ENCODE assay signal across 9 cellular contexts in genomic region chr9:22813520-22813919, GRCh38.
A peak's percentile ranks its signal among the peaks of the same experiment; 100 is the strongest.
DNase-seq lines count a peak whose midpoint lies in the region; ATAC-seq, FAIRE-seq and TF ChIP-seq lines count a peak whose summit lies in the region.
"Had no signal": no experiment of that assay in that cellular context is flagged by ENCODE, and none has a peak within 500 bp of the region (broad histone marks: within the 10 kb centered on the region; RNA-seq: fewer than 3 reads in every experiment).

No MANE protein-coding gene starts in this region.

- no peak overlapping the region for H3K4me3 Mint-ChIP-seq in astrocyte (ENCODE audit: unreplicated experiment)

- H3K4me2 ChIP-seq in Loucy (ENCODE audit: low read depth, low read length, poor library complexity, severe bottlenecking) (no peak overlapping the region), astrocyte (ENCODE audit: low read length) (no peak overlapping the region)

- TF ChIP-seq CTCF in Loucy (conservative IDR thresholded peaks at IDR 0.05; ENCODE audit: low read length): peak; percentile 60
- peak; percentile 35 for TF ChIP-seq CTCF in astrocyte (IDR thresholded peaks at IDR 0.05; ENCODE audit: insufficient read depth, low read depth, low read length)
- peak; percentile 30 to 43 (median 40) for TF ChIP-seq CTCF in right lobe of liver (IDR thresholded peaks at IDR 0.05)
- TF ChIP-seq CTCF in vagina (IDR thresholded peaks at IDR 0.05): no peak

- H3K27ac ChIP-seq in astrocyte (ENCODE audit: low read depth, low read length): no peak overlapping the region
- no peak overlapping the region for H3K27ac ChIP-seq in right lobe of liver
- H3K27ac ChIP-seq in vagina: no peak overlapping the region

- no peaks in the 10 kb centered on the region for H3K36me3 ChIP-seq in Loucy (ENCODE audit: insufficient read depth, low read length)
- H3K36me3 ChIP-seq in astrocyte (ENCODE audit: insufficient read depth, low read length): no peaks in the 10 kb centered on the region
- no peaks in the 10 kb centered on the region for H3K36me3 ChIP-seq in right lobe of liver
- H3K36me3 ChIP-seq in vagina: no peaks in the 10 kb centered on the region

- H3K79me2 ChIP-seq in Loucy (ENCODE audit: insufficient read depth, low read length) (no peaks in the 10 kb centered on the region), astrocyte (ENCODE audit: insufficient read depth, low read length) (no peaks in the 10 kb centered on the region)

- H3K27ac Mint-ChIP-seq in astrocyte (ENCODE audit: unreplicated experiment): no peak overlapping the region

- no peaks in the 10 kb centered on the region for H3K9me3 Mint-ChIP-seq in astrocyte (ENCODE audit: unreplicated experiment)

- H2AFZ ChIP-seq in Loucy (ENCODE audit: low read length) (no peak overlapping the region), astrocyte (ENCODE audit: low read depth, low read length) (no peak overlapping the region)

- peak; percentile 74 to 78 (median 74) for ATAC-seq in right lobe of liver

- DNase-seq in DMS 273 (lab: John Stamatoyannopoulos, UW; ENCODE audit: unreplicated experiment): peak; percentile 54
- DNase-seq in astrocyte (ENCODE audit: low read depth): peak; percentile 3
- DNase-seq in right lobe of liver: no peak
- DNase-seq in activated CD4-positive, alpha-beta T cell treated with anti-CD3 and anti-CD28 coated beads for 48 hours: no peak
- DNase-seq in vagina (ENCODE audit: extremely low spot score in 2 of 2): no peak
- DNase-seq in H4 (ENCODE audit: low spot score): no peak
- DNase-seq in NCI-H226: no peak
- DNase-seq: activated naive CD4-positive, alpha-beta T cell treated with anti-CD3 and anti-CD28 coated beads, Interleukin-2, amount 50 U/mL, for 16 hours had no signal

- no peak for FAIRE-seq in astrocyte (lab: Jason Lieb, UNC)

- H4K20me1 ChIP-seq in Loucy (ENCODE audit: insufficient read depth, low read length, poor library complexity, severe bottlenecking): no peaks in the 10 kb centered on the region
- no peaks in the 10 kb centered on the region for H4K20me1 ChIP-seq in astrocyte (ENCODE audit: insufficient read depth, low read length)

- H3K9ac ChIP-seq in Loucy (ENCODE audit: low read depth, low read length, poor library complexity, severe bottlenecking): no peak overlapping the region
- no peak overlapping the region for H3K9ac ChIP-seq in astrocyte (ENCODE audit: low read length)

- H3K9me2 ChIP-seq in Loucy (replicated peaks; ENCODE audit: low read depth, low read length): no peaks in the 10 kb centered on the region

- peaks cover 28% of the 10 kb centered on the region for H3K4me1 Mint-ChIP-seq in astrocyte (ENCODE audit: low read depth, unreplicated experiment)

- no peaks in the 10 kb centered on the region for H3F3A ChIP-seq in Loucy (ENCODE audit: low read depth)

- intact Hi-C loops in right lobe of liver (cut with DNase I) (no loop called here), vagina (cut with DNase I) (no loop called here)

- H3K4me3 ChIP-seq in Loucy (ENCODE audit: low read length, poor library complexity, severe bottlenecking) (no peak overlapping the region), astrocyte (ENCODE audit: insufficient read depth, low read depth, low read length) (no peak overlapping the region), right lobe of liver (no peak overlapping the region), vagina (no peak overlapping the region)

- no peaks in the 10 kb centered on the region for H3K27me3 ChIP-seq in Loucy (ENCODE audit: insufficient read depth, low read length, poor library complexity, severe bottlenecking)
- H3K27me3 ChIP-seq in astrocyte (ENCODE audit: insufficient read depth, low read length): no peaks in the 10 kb centered on the region
- H3K27me3 ChIP-seq in right lobe of liver: no peaks in the 10 kb centered on the region
- H3K27me3 ChIP-seq in vagina: no peaks in the 10 kb centered on the region

- TF ChIP-seq POLR2A in right lobe of liver (IDR thresholded peaks at IDR 0.05) (no peak), vagina (IDR thresholded peaks at IDR 0.05) (no peak)

- whole genome bisulfite sequencing in right lobe of liver (ENCODE audit: insufficient coverage, low coverage, low lambda C conversion rate, missing lambda C conversion rate): 67% methylated on average over 2 of the region's 2 CpGs

- H3K9me3 ChIP-seq in Loucy (ENCODE audit: insufficient read depth, low read depth, low read length) (no peaks in the 10 kb centered on the region), astrocyte (ENCODE audit: insufficient read depth, low read depth, low read length) (no peaks in the 10 kb centered on the region), right lobe of liver (no peaks in the 10 kb centered on the region), vagina (no peaks in the 10 kb centered on the region)

- no peaks in the 10 kb centered on the region for H3K36me3 Mint-ChIP-seq in astrocyte (ENCODE audit: low read depth, unreplicated experiment)

- H3K27me3 Mint-ChIP-seq in astrocyte (ENCODE audit: low read depth, unreplicated experiment): no peaks in the 10 kb centered on the region

- H3K4me1 ChIP-seq in Loucy (ENCODE audit: insufficient read depth, low read length, poor library complexity, severe bottlenecking) (no peaks in the 10 kb centered on the region), astrocyte (ENCODE audit: insufficient read depth, low read length) (peaks cover 7% of the 10 kb centered on the region), right lobe of liver (no peaks in the 10 kb centered on the region), vagina (no peaks in the 10 kb centered on the region)

Comparison
In these comparisons a context has a peak if more than half of its experiments do, and no peak if none do; other contexts are left out.
1. DNase-seq: peak in DMS 273 (single experiment) and astrocyte (single experiment); none in right lobe of liver (0 of 3), activated CD4-positive, alpha-beta T cell treated with anti-CD3 and anti-CD28 coated beads for 48 hours (single experiment), vagina (0 of 2), H4 (single experiment) and NCI-H226 (single experiment).
2. CTCF ChIP-seq: peak in Loucy (single experiment), astrocyte (single experiment) and right lobe of liver (4 of 4); none in vagina (0 of 3).